1 cellular context compared by ENCODE assay signal in genomic region chr9:101432171-101432570, GRCh38.
TF ChIP-seq lines count a peak whose summit lies in the region.

No MANE protein-coding gene starts in this region.

TF ChIP-seq in HepG2, 621 proteins besides CTCF, POLR2A, EP300 and RAD21:
- TF ChIP-seq KDM6A (CRISPR knock-in tag; IDR thresholded peaks at IDR 0.05; ENCODE audit: low read depth) = 0 out of 2 replicates have a peak, but pooled peaks have one; percentile 35
- TF ChIP-seq ZNF17 (CRISPR knock-in tag; IDR thresholded peaks at IDR 0.05) = no peak
- TF ChIP-seq PAXIP1 (CRISPR knock-in tag; conservative IDR thresholded peaks at IDR 0.05) = peak; percentile 59
- 0 out of 2 replicates have a peak, but pooled peaks have one; percentile 12 for TF ChIP-seq MAX (IDR thresholded peaks at IDR 0.05)
- TF ChIP-seq ZNF124 (CRISPR knock-in tag; IDR thresholded peaks at IDR 0.05) = 0 out of 2 replicates have a peak, but pooled peaks have one; percentile 19
- 0 out of 2 replicates have a peak, but pooled peaks have one; percentile 6 for TF ChIP-seq ZNF441 (CRISPR knock-in tag; IDR thresholded peaks at IDR 0.05; ENCODE audit: borderline replicate concordance)
- 0 out of 2 replicates have a peak, but pooled peaks have one; percentile 28 for TF ChIP-seq ARID5B (CRISPR knock-in tag; IDR thresholded peaks at IDR 0.05)
- TF ChIP-seq HNF4A (CRISPR knock-in tag; IDR thresholded peaks at IDR 0.05) = peak; percentile 68
- no peak for TF ChIP-seq MED1 (CRISPR knock-in tag; IDR thresholded peaks at IDR 0.05)
- no peak for TF ChIP-seq KLF12 (CRISPR knock-in tag; IDR thresholded peaks at IDR 0.05; ENCODE audit: borderline replicate concordance)
- TF ChIP-seq ZNF670 (CRISPR knock-in tag; IDR thresholded peaks at IDR 0.05; ENCODE audit: borderline replicate concordance) = peak; percentile 42; the same call in 1 of the 2 replicates
- TF ChIP-seq TOE1 (CRISPR knock-in tag; IDR thresholded peaks at IDR 0.05) = 0 out of 2 replicates have a peak, but pooled peaks have one; percentile 40
- TF ChIP-seq ZMYM2 (CRISPR knock-in tag; IDR thresholded peaks at IDR 0.05) = peak; percentile 51; the same call in 1 of the 2 replicates
- 0 out of 2 replicates have a peak, but pooled peaks have one; percentile 37 for TF ChIP-seq HOMEZ (CRISPR knock-in tag; IDR thresholded peaks at IDR 0.05; ENCODE audit: low read depth)
- TF ChIP-seq ZNF644 (CRISPR knock-in tag; IDR thresholded peaks at IDR 0.05; ENCODE audit: low read depth) = 0 out of 2 replicates have a peak, but pooled peaks have one; percentile 28
- TF ChIP-seq ESRRA (CRISPR knock-in tag; IDR thresholded peaks at IDR 0.05; ENCODE audit: low read depth) = peak; percentile 46; the same call in 1 of the 2 replicates
- no peak for TF ChIP-seq BRF2 (CRISPR knock-in tag; IDR thresholded peaks at IDR 0.05)
- 0 out of 2 replicates have a peak, but pooled peaks have one; percentile 28 for TF ChIP-seq KIAA2018 (CRISPR knock-in tag; IDR thresholded peaks at IDR 0.05; ENCODE audit: borderline replicate concordance)
- TF ChIP-seq MLX (CRISPR knock-in tag; IDR thresholded peaks at IDR 0.05) = 0 out of 2 replicates have a peak, but pooled peaks have one; percentile 45
- no peak for TF ChIP-seq TEAD2 (CRISPR knock-in tag; IDR thresholded peaks at IDR 0.05)
- TF ChIP-seq ZFP82 (CRISPR knock-in tag; IDR thresholded peaks at IDR 0.05; ENCODE audit: borderline replicate concordance) = 0 out of 2 replicates have a peak, but pooled peaks have one; percentile 18
- 0 out of 2 replicates have a peak, but pooled peaks have one; percentile 33 for TF ChIP-seq ATF2 (CRISPR knock-in tag; IDR thresholded peaks at IDR 0.05)
- TF ChIP-seq MAZ (IDR thresholded peaks at IDR 0.05; ENCODE audit: borderline replicate concordance, low read depth, low read length) = no peak
- TF ChIP-seq MAZ (CRISPR knock-in tag; IDR thresholded peaks at IDR 0.05; ENCODE audit: low read depth) = no peak
TF ChIP-seq in HepG2: peak in this region for 17.
